10 cellular contexts compared by ENCODE assay signal in genomic region chr5:55935371-55935770, GRCh38. TPM values are rescaled to one million over a fixed set of nuclear protein-coding genes. Genes with fewer than 3 reads are reported as not detected.
A peak's percentile ranks its signal among the peaks of the same experiment; 100 is the strongest.
DNase-seq lines count a peak whose midpoint lies in the region; ATAC-seq and TF ChIP-seq lines count a peak whose summit lies in the region.
"Had no signal": no experiment of that assay in that cellular context is flagged by ENCODE, and none has a peak within 500 bp of the region (broad histone marks: within the 10 kb centered on the region; RNA-seq: fewer than 3 reads in every experiment).

No MANE protein-coding gene starts in this region.

- no peak overlapping the region for H3K4me3 Mint-ChIP-seq in CD4-positive, alpha-beta T cell
- H3K4me3 Mint-ChIP-seq in naive thymus-derived CD4-positive, alpha-beta T cell, result no peak overlapping the region

- H3K27ac ChIP-seq in CD4-positive, alpha-beta T cell (ENCODE audit: low read depth, low read length), result no peak overlapping the region
- peak overlapping the region; percentile 23; the same call in 1 of the 2 replicates for H3K27ac ChIP-seq in GM23248
- H3K27ac ChIP-seq in naive thymus-derived CD4-positive, alpha-beta T cell (ENCODE audit: low read depth, low read length), result no peak overlapping the region
- H3K27ac ChIP-seq: BLaER1 had no signal

- 78 to 80% methylated on average over 6 of the region's 6 CpGs for WGBS in GM23248 (ENCODE audit: low coverage in 1 of 2, low lambda C conversion rate in 2 of 2, missing lambda C conversion rate in 2 of 2), 2 experiments

- H3K9me3 ChIP-seq in CD4-positive, alpha-beta T cell (ENCODE audit: control insufficient read depth, low read length), result no peaks in the 10 kb centered on the region
- H3K9me3 ChIP-seq in GM23248 (ENCODE audit: low read depth), result no peaks in the 10 kb centered on the region
- no peaks in the 10 kb centered on the region for H3K9me3 ChIP-seq in naive thymus-derived CD4-positive, alpha-beta T cell (ENCODE audit: control insufficient read depth in 2 of 3, low read length in 3 of 3)
- H3K9me3 ChIP-seq: BLaER1 had no signal

- H2AFZ ChIP-seq in GM23248, result no peak overlapping the region

- CTCF ChIA-PET in CD4-positive, alpha-beta T cell (lab: Charles Lee), result interaction anchor here (1.1 to 2.9 kb wide), 4 partner anchors 12 to 265 kb away, joined by 3 to 22 read pairs (median 5); no protein-coding TSS in a partner anchor
- CTCF ChIA-PET in naive thymus-derived CD4-positive, alpha-beta T cell (lab: Charles Lee), result interaction anchor here (0.6 to 4.4 kb wide), 11 partner anchors 9 to 903 kb away, joined by 3 to 56 read pairs (median 3); no protein-coding TSS in a partner anchor

- H4K20me1 ChIP-seq in GM23248 (ENCODE audit: insufficient read depth), result no peaks in the 10 kb centered on the region
- H4K20me1 ChIP-seq: BLaER1 had no signal

- no peak for TF ChIP-seq CTCF in CD4-positive, alpha-beta T cell (IDR thresholded peaks at IDR 0.05)
- no peak for TF ChIP-seq CTCF in fibroblast of pulmonary artery (IDR thresholded peaks at IDR 0.05; ENCODE audit: low read length, missing control alignments)

- POLR2A ChIA-PET in CD4-positive, alpha-beta T cell (lab: Charles Lee), result interaction anchor here (0.9 kb wide), 2 partner anchors 20 to 891 kb away, joined by 3 read pairs; no protein-coding TSS in a partner anchor
- POLR2A ChIA-PET in naive thymus-derived CD4-positive, alpha-beta T cell (lab: Charles Lee), result interaction anchor here (0.6 to 1.5 kb wide), 3 partner anchors 210 to 257 kb away, joined by 3 read pairs; no protein-coding TSS in a partner anchor

- peak overlapping the region; percentile 62 for H3K27ac Mint-ChIP-seq in CD4-positive, alpha-beta T cell
- H3K27ac Mint-ChIP-seq in naive thymus-derived CD4-positive, alpha-beta T cell, result peak overlapping the region in 7 of 9 donors; percentile 4 to 84 (median 50)

- H3K4me1 ChIP-seq in GM23248 (ENCODE audit: insufficient read depth), result peaks cover 12% of the 10 kb centered on the region
- no peaks in the 10 kb centered on the region for H3K4me1 ChIP-seq in naive thymus-derived CD4-positive, alpha-beta T cell (ENCODE audit: control insufficient read depth in 2 of 2, insufficient read depth in 2 of 2, low read length in 2 of 2)
- H3K4me1 ChIP-seq: BLaER1 had no signal

- H3K27me3 ChIP-seq in CD4-positive, alpha-beta T cell (ENCODE audit: control insufficient read depth, insufficient read depth, low read length), result no peaks in the 10 kb centered on the region
- no peaks in the 10 kb centered on the region for H3K27me3 ChIP-seq in GM23248 (replicated peaks; ENCODE audit: insufficient read depth)
- H3K27me3 ChIP-seq in naive thymus-derived CD4-positive, alpha-beta T cell (ENCODE audit: control insufficient read depth in 2 of 2, insufficient read depth in 2 of 2, low read length in 2 of 2), result no peaks in the 10 kb centered on the region
- H3K27me3 ChIP-seq: BLaER1 had no signal

- ATAC-seq in CD4-positive, alpha-beta T cell (ENCODE audit: poor library complexity), result no peak
- no peak for ATAC-seq in naive thymus-derived CD4-positive, alpha-beta T cell
- no peak for ATAC-seq in Right ventricle myocardium superior (ENCODE audit: poor library complexity)

- peaks cover 24% of the 10 kb centered on the region; the same call in 1 of the 2 replicates for H3K36me3 ChIP-seq in GM23248 (ENCODE audit: low read depth)
- H3K36me3 ChIP-seq in naive thymus-derived CD4-positive, alpha-beta T cell (ENCODE audit: control insufficient read depth in 2 of 3, insufficient read depth in 3 of 3, low read length in 3 of 3), result peaks cover 0 to 15% (median 3%) of the 10 kb centered on the region in 3 experiments

- no peaks in the 10 kb centered on the region for H3K9me3 Mint-ChIP-seq in CD4-positive, alpha-beta T cell
- peaks cover 0 to 4% (median 0%) of the 10 kb centered on the region in 11 donors for H3K9me3 Mint-ChIP-seq in naive thymus-derived CD4-positive, alpha-beta T cell

- H3K79me2 ChIP-seq in GM23248 (ENCODE audit: insufficient read depth), result no peaks in the 10 kb centered on the region

- H3K36me3 Mint-ChIP-seq in CD4-positive, alpha-beta T cell (ENCODE audit: low read depth), result peaks cover 46% of the 10 kb centered on the region
- H3K36me3 Mint-ChIP-seq in naive thymus-derived CD4-positive, alpha-beta T cell, result peaks cover 0 to 21% (median 10%) of the 10 kb centered on the region in 5 donors

- peaks cover 37% of the 10 kb centered on the region for H3K4me1 Mint-ChIP-seq in CD4-positive, alpha-beta T cell (ENCODE audit: low read depth)
- peaks cover 0 to 30% (median 14%) of the 10 kb centered on the region in 7 donors for H3K4me1 Mint-ChIP-seq in naive thymus-derived CD4-positive, alpha-beta T cell

- intact Hi-C loops in CD4-positive, alpha-beta T cell (cut with DNase I, micrococcal nuclease), result loop anchor here (5.0 kb wide), 2 partner anchors 42 to 337 kb away; no protein-coding TSS in a partner anchor
- intact Hi-C loops in naive thymus-derived CD4-positive, alpha-beta T cell (cut with micrococcal nuclease), result loop anchor here (5.0 to 10.0 kb wide), 3 partner anchors 539 to 902 kb away; no protein-coding TSS in a partner anchor
- intact Hi-C loops in Right ventricle myocardium superior (cut with DNase I), result loop anchor here (5.0 kb wide), 1 partner anchor 267 kb away; no protein-coding TSS in a partner anchor

- no peaks in the 10 kb centered on the region for H3K9me2 ChIP-seq in GM23248 (ENCODE audit: insufficient read depth)

- in situ Hi-C loops in GM23248 (cut with MboI), result no loop called here

- H3K9ac ChIP-seq in GM23248, result no peak overlapping the region
- H3K9ac ChIP-seq: BLaER1 had no signal

- H3K4me3 ChIP-seq in GM23248 (no peak overlapping the region), fibroblast of pulmonary artery (replicated peaks; ENCODE audit: low read depth, low read length) (no peak overlapping the region)
- no peak overlapping the region for H3K4me3 ChIP-seq in naive thymus-derived CD4-positive, alpha-beta T cell (ENCODE audit: low read length)
- H3K4me3 ChIP-seq: BLaER1 had no signal

- no peaks in the 10 kb centered on the region for H3K27me3 Mint-ChIP-seq in CD4-positive, alpha-beta T cell
- no peaks in the 10 kb centered on the region for H3K27me3 Mint-ChIP-seq in naive thymus-derived CD4-positive, alpha-beta T cell

- H3K4me2 ChIP-seq in GM23248 (ENCODE audit: unreplicated experiment), result peak overlapping the region; percentile 4
- H3K4me2 ChIP-seq: BLaER1 had no signal

- DNase-seq in CD4-positive, alpha-beta T cell, result no peak
- DNase-seq in GM23248 (no peak), fibroblast of pulmonary artery (ENCODE audit: low read depth) (peak; percentile 11), NCI-H187 treated with DMSO at 0.1 percent for 48 hours (lab: John Stamatoyannopoulos, UW) (no peak), Right ventricle myocardium superior (no peak)
- DNase-seq in naive thymus-derived CD4-positive, alpha-beta T cell, result no peak
- DNase-seq in activated T-cell treated with anti-CD3 and anti-CD28 coated beads, Interleukin-2, amount 50 U/mL, for 48 hours, result no peak
- DNase-seq: NCI-H524 treated with DMSO at 0.1 percent for 48 hours, SIG-M5 had no signal

- peaks cover 50% of the 10 kb centered on the region for H3F3A ChIP-seq in GM23248 (ENCODE audit: insufficient read depth)

RNA-seq across cellular contexts. Expression of gene IL6ST, which starts 59.4 kb away (rescaled TPM):
- 100 to 1,000 TPM; 377 to 404 TPM for total RNA-seq in CD4-positive, alpha-beta T cell
- total RNA-seq in GM23248 (2014; rRNA removed; shearing (Covaris generic)), result 186 and 197 TPM in 2 replicates
- polyA plus RNA-seq in GM23248 (2016; fragmentation: Nextera tagmentation; extraction: Ambion mirVana), result 220 and 242 TPM in 2 replicates
- total RNA-seq in naive thymus-derived CD4-positive, alpha-beta T cell, result 100 to 1,000 TPM; 101 to 372 (median 346) TPM
- polyA plus RNA-seq in naive thymus-derived CD4-positive, alpha-beta T cell, result 100 to 1,000 TPM; 130 to 148 TPM
- 137 TPM for total RNA-seq in Right ventricle myocardium superior
